In genomic region chrX:143378851-143379250, GRCh38 we compare ENCODE assay signal across 34 cellular contexts.
"Had no signal": no experiment of that assay in that cellular context is flagged by ENCODE, and none has a peak within 500 bp of the region (broad histone marks: within the 10 kb centered on the region; RNA-seq: fewer than 3 reads in every experiment).

No MANE protein-coding gene starts in this region.

- H3K9me3 ChIP-seq: pancreas, prostate gland, sigmoid colon, thoracic aorta had no signal

- H3K4me3 Mint-ChIP-seq: activated B cell treated with CpG ODN at 0.5 μM for 24 hours; activated CD8-positive, alpha-beta T cell treated with anti-CD3 and anti-CD28 coated beads for 36 hours; activated naive CD8-positive, alpha-beta T cell; brain; effector memory CD8-positive, alpha-beta T cell; immature natural killer cell; memory B cell; naive thymus-derived CD8-positive, alpha-beta T cell; neural crest cell; stimulated activated effector memory CD8-positive, alpha-beta T cell treated with anti-CD3 and anti-CD28 coated beads, Interleukin-12 subunit alpha, Interleukin-12 subunit beta, amount 100 ng/mL, for 72 hours; stimulated activated naive CD8-positive, alpha-beta T cell treated with anti-CD3 and anti-CD28 coated beads, Interleukin-15, Interleukin-2, amounts not matched to agents 100 ng/mL and 50 ng/mL, for 24 hours; T-helper 1 cell treated with Interleukin-12 subunit alpha and Interleukin-12 subunit beta and Interleukin-4 antibody, amounts not matched to agents 30 μg/mL and 1 μg/mL, for 36 hours had no signal

- H3K4me1 Mint-ChIP-seq: activated B cell treated with CpG ODN at 0.5 μM for 24 hours; brain; immature natural killer cell; memory B cell; naive thymus-derived CD8-positive, alpha-beta T cell; neural crest cell; stimulated activated effector memory CD8-positive, alpha-beta T cell treated with anti-CD3 and anti-CD28 coated beads, Interleukin-12 subunit alpha, Interleukin-12 subunit beta, amount 100 ng/mL, for 72 hours had no signal

- H3K36me3 Mint-ChIP-seq: activated naive CD8-positive, alpha-beta T cell; brain; immature natural killer cell; memory B cell; stimulated activated effector memory CD8-positive, alpha-beta T cell treated with anti-CD3 and anti-CD28 coated beads, Interleukin-12 subunit alpha, Interleukin-12 subunit beta, amount 100 ng/mL, for 72 hours had no signal

- H3K36me3 ChIP-seq: adrenal gland, ascending aorta, cardiac muscle cell, heart left ventricle, pancreas, prostate gland, sigmoid colon, thoracic aorta had no signal

- H3K4me1 ChIP-seq: adrenal gland, ascending aorta, foreskin keratinocyte, heart left ventricle, pancreas, prostate gland, sigmoid colon had no signal

- H3K27me3 ChIP-seq: adrenal gland, ascending aorta, cardiac muscle cell, foreskin keratinocyte, heart left ventricle, pancreas, sigmoid colon had no signal

- DNase-seq: activated B cell treated with CpG ODN at 0.5 μM for 24 hours; activated CD4-positive, alpha-beta T cell treated with anti-CD3 and anti-CD28 coated beads, Interleukin-2, amount 50 U/mL, for 1 hour; activated CD8-positive, alpha-beta T cell treated with anti-CD3 and anti-CD28 coated beads for 36 hours; activated naive CD4-positive, alpha-beta T cell treated with Interleukin-2 at 50 U/mL for 16 hours; activated T-cell treated with anti-CD3 and anti-CD28 coated beads, Interleukin-2, amount 50 U/mL, for 48 hours; adrenal gland; cortex of kidney; effector memory CD8-positive, alpha-beta T cell; foreskin keratinocyte; heart left ventricle; hypothalamus; immature natural killer cell; kidney; left colon; midbrain; naive thymus-derived CD8-positive, alpha-beta T cell; nucleus accumbens; pancreas; retina; sigmoid colon; small intestine; stimulated activated CD4-positive, alpha-beta T cell treated with anti-CD3 and anti-CD28 coated beads, Interleukin-4, amount 100 ng/mL, for 24 hours; trophoblast cell had no signal

- H3K4me3 ChIP-seq: adrenal gland, ascending aorta, cardiac muscle cell, heart left ventricle, pancreas, prostate gland, sigmoid colon, thoracic aorta had no signal

- H3K27me3 Mint-ChIP-seq: activated B cell treated with CpG ODN at 0.5 μM for 24 hours; activated CD8-positive, alpha-beta T cell treated with anti-CD3 and anti-CD28 coated beads for 36 hours; activated naive CD8-positive, alpha-beta T cell; brain; effector memory CD8-positive, alpha-beta T cell; memory B cell; naive thymus-derived CD8-positive, alpha-beta T cell; stimulated activated naive CD8-positive, alpha-beta T cell treated with anti-CD3 and anti-CD28 coated beads, Interleukin-15, Interleukin-2, amounts not matched to agents 100 ng/mL and 50 ng/mL, for 24 hours had no signal

- H3K27ac ChIP-seq: adrenal gland, ascending aorta, cardiac muscle cell, foreskin keratinocyte, heart left ventricle, pancreas, prostate gland, sigmoid colon, thoracic aorta had no signal

- ATAC-seq: activated CD8-positive, alpha-beta T cell treated with anti-CD3 and anti-CD28 coated beads for 36 hours; effector memory CD8-positive, alpha-beta T cell; foreskin keratinocyte; heart left ventricle; left colon; naive thymus-derived CD8-positive, alpha-beta T cell; pancreas; stimulated activated effector memory CD8-positive, alpha-beta T cell treated with anti-CD3 and anti-CD28 coated beads, Interleukin-12 subunit alpha, Interleukin-12 subunit beta, amount 100 ng/mL, for 72 hours had no signal

- H3K27ac Mint-ChIP-seq: activated B cell treated with CpG ODN at 0.5 μM for 24 hours; activated CD8-positive, alpha-beta T cell treated with anti-CD3 and anti-CD28 coated beads for 36 hours; activated naive CD8-positive, alpha-beta T cell; brain; effector memory CD8-positive, alpha-beta T cell; immature natural killer cell; memory B cell; naive thymus-derived CD8-positive, alpha-beta T cell; stimulated activated effector memory CD8-positive, alpha-beta T cell treated with anti-CD3 and anti-CD28 coated beads, Interleukin-12 subunit alpha, Interleukin-12 subunit beta, amount 100 ng/mL, for 72 hours; stimulated activated naive CD8-positive, alpha-beta T cell treated with anti-CD3 and anti-CD28 coated beads, Interleukin-15, Interleukin-2, amounts not matched to agents 100 ng/mL and 50 ng/mL, for 24 hours; T-helper 1 cell treated with Interleukin-12 subunit alpha and Interleukin-12 subunit beta and Interleukin-4 antibody, amounts not matched to agents 30 μg/mL and 1 μg/mL, for 36 hours had no signal

- H3K9me3 Mint-ChIP-seq: activated B cell treated with CpG ODN at 0.5 μM for 24 hours had no signal
